In genomic region chr6:27825025-27825823, GRCh38 we compare ENCODE assay signal across 8 cellular contexts.
DNase-seq lines count a peak whose midpoint lies in the region; ATAC-seq lines count a peak whose summit lies in the region.

No MANE protein-coding gene starts in this region.

- ATAC-seq in HG03280 (IDR thresholded peaks at IDR 0.05; ENCODE audit: unreplicated experiment) (peak; percentile 13), T-helper 17 cell (peak; percentile 2)
- ATAC-seq in stimulated activated naive B cell treated with anti-CD40 and anti-IgM and Interleukin-4, amounts not matched to agents 10 μg/mL and 1 μg/mL and 100 μg/mL, for 72 hours (replicated peaks), result peak; percentile 0

- peak overlapping the region; percentile 98 for H3K27ac Mint-ChIP-seq in T-helper 17 cell
- H3K27ac Mint-ChIP-seq in stimulated activated naive B cell treated with anti-CD40 and anti-IgM and Interleukin-4, amounts not matched to agents 10 μg/mL and 1 μg/mL and 100 μg/mL, for 72 hours, result peak overlapping the region; percentile 99

- H3K4me1 Mint-ChIP-seq in T-helper 17 cell, result peaks cover 25% of the 10 kb centered on the region
- H3K4me1 Mint-ChIP-seq in stimulated activated naive B cell treated with anti-CD40 and anti-IgM and Interleukin-4, amounts not matched to agents 10 μg/mL and 1 μg/mL and 100 μg/mL, for 72 hours, result peaks cover 11 to 39% of the 10 kb centered on the region in 2 donors

- in situ Hi-C loops in Caki2 (cut with HindIII; ENCODE audit: low pct_unique_long_range_greater_than_20kb, low sequenced_read_pairs), result no loop called here
- in situ Hi-C loops in ACHN (cut with HindIII; ENCODE audit: low pct_ligation_motif_present, low pct_unique_long_range_greater_than_20kb, low sequenced_read_pairs), result no loop called here

- H3K9me3 ChIP-seq in T-helper 17 cell (ENCODE audit: control insufficient read depth, low read length, poor library complexity, severe bottlenecking), result no peaks in the 10 kb centered on the region

- H3K27me3 Mint-ChIP-seq in T-helper 17 cell, result no peaks in the 10 kb centered on the region
- H3K27me3 Mint-ChIP-seq in stimulated activated naive B cell treated with anti-CD40 and anti-IgM and Interleukin-4, amounts not matched to agents 10 μg/mL and 1 μg/mL and 100 μg/mL, for 72 hours, result no peaks in the 10 kb centered on the region

- peaks cover 0 to 2% of the 10 kb centered on the region in 2 donors for H3K9me3 Mint-ChIP-seq in stimulated activated naive B cell treated with anti-CD40 and anti-IgM and Interleukin-4, amounts not matched to agents 10 μg/mL and 1 μg/mL and 100 μg/mL, for 72 hours

- H3K4me3 Mint-ChIP-seq in T-helper 17 cell, result peak overlapping the region; percentile 88
- H3K4me3 Mint-ChIP-seq in stimulated activated naive B cell treated with anti-CD40 and anti-IgM and Interleukin-4, amounts not matched to agents 10 μg/mL and 1 μg/mL and 100 μg/mL, for 72 hours, result peak overlapping the region; percentile 90 to 93

- peak; percentile 42 for DNase-seq in Caki2 (ENCODE audit: low read depth)
- DNase-seq in T-helper 17 cell, result no peak
- peak; percentile 23 for DNase-seq in glomerular visceral epithelial cell (ENCODE audit: extremely low spot score)
- no peak for DNase-seq in stimulated activated naive B cell treated with anti-CD40 and anti-IgM and Interleukin-4, amounts not matched to agents 10 μg/mL and 1 μg/mL and 100 μg/mL, for 72 hours
- DNase-seq in COLO829 (ENCODE audit: low spot score), result no peak
- no peak for DNase-seq in ACHN
- DNase-seq in inferior parietal cortex (ENCODE audit: extremely low spot score), result no peak

- no peaks in the 10 kb centered on the region for H3K36me3 Mint-ChIP-seq in T-helper 17 cell (ENCODE audit: low read depth)
- H3K36me3 Mint-ChIP-seq in stimulated activated naive B cell treated with anti-CD40 and anti-IgM and Interleukin-4, amounts not matched to agents 10 μg/mL and 1 μg/mL and 100 μg/mL, for 72 hours, result peaks cover 17 to 21% of the 10 kb centered on the region in 2 donors

Comparison
In these comparisons a context has a peak if more than half of its experiments do, and no peak if none do; other contexts are left out.
1. DNase-seq: peak in Caki2 (single experiment) and glomerular visceral epithelial cell (single experiment); none in T-helper 17 cell (0 of 3), stimulated activated naive B cell treated with anti-CD40 and anti-IgM and Interleukin-4, amounts not matched to agents 10 μg/mL and 1 μg/mL and 100 μg/mL, for 72 hours (single experiment), COLO829 (single experiment), ACHN (single experiment) and inferior parietal cortex (single experiment).
2. Peak in every context shown above with its lines, with median percentiles within 50 percentile points of each other: ATAC-seq.